2 cellular contexts compared by ENCODE assay signal in genomic region chr2:231579560-231579959, GRCh38.
TF ChIP-seq lines count a peak whose summit lies in the region.

No MANE protein-coding gene starts in this region.

TF ChIP-seq in HEK293, 187 proteins besides CTCF, POLR2A, EP300 and RAD21:
- TF ChIP-seq TSHZ1 (tag by site-specific recombination; IDR thresholded peaks at IDR 0.05; ENCODE audit: borderline replicate concordance), result no peak
- no peak for TF ChIP-seq ZBTB8A (tag by site-specific recombination; IDR thresholded peaks at IDR 0.05)
- TF ChIP-seq ZNF792 (tag by site-specific recombination; IDR thresholded peaks at IDR 0.05), result no peak
- TF ChIP-seq, protein P1, sequence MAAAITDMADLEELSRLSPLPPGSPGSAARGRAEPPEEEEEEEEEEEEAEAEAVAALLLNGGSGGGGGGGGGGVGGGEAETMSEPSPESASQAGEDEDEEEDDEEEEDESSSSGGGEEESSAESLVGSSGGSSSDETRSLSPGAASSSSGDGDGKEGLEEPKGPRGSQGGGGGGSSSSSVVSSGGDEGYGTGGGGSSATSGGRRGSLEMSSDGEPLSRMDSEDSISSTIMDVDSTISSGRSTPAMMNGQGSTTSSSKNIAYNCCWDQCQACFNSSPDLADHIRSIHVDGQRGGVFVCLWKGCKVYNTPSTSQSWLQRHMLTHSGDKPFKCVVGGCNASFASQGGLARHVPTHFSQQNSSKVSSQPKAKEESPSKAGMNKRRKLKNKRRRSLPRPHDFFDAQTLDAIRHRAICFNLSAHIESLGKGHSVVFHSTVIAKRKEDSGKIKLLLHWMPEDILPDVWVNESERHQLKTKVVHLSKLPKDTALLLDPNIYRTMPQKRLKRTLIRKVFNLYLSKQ (tag by site-specific recombination; IDR thresholded peaks at IDR 0.05; ENCODE audit: borderline replicate concordance), result no peak
- TF ChIP-seq ZNF513 (tag by site-specific recombination; IDR thresholded peaks at IDR 0.05), result peak; percentile 97
- TF ChIP-seq, protein P2, sequence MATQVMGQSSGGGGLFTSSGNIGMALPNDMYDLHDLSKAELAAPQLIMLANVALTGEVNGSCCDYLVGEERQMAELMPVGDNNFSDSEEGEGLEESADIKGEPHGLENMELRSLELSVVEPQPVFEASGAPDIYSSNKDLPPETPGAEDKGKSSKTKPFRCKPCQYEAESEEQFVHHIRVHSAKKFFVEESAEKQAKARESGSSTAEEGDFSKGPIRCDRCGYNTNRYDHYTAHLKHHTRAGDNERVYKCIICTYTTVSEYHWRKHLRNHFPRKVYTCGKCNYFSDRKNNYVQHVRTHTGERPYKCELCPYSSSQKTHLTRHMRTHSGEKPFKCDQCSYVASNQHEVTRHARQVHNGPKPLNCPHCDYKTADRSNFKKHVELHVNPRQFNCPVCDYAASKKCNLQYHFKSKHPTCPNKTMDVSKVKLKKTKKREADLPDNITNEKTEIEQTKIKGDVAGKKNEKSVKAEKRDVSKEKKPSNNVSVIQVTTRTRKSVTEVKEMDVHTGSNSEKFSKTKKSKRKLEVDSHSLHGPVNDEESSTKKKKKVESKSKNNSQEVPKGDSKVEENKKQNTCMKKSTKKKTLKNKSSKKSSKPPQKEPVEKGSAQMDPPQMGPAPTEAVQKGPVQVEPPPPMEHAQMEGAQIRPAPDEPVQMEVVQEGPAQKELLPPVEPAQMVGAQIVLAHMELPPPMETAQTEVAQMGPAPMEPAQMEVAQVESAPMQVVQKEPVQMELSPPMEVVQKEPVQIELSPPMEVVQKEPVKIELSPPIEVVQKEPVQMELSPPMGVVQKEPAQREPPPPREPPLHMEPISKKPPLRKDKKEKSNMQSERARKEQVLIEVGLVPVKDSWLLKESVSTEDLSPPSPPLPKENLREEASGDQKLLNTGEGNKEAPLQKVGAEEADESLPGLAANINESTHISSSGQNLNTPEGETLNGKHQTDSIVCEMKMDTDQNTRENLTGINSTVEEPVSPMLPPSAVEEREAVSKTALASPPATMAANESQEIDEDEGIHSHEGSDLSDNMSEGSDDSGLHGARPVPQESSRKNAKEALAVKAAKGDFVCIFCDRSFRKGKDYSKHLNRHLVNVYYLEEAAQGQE (tag by site-specific recombination; IDR thresholded peaks at IDR 0.05), result peak; percentile 51; the same call in 1 of the 2 replicates

TF ChIP-seq in K562, 482 proteins besides CTCF, POLR2A, EP300 and RAD21:
- TF ChIP-seq ZKSCAN8 (CRISPR knock-in tag; IDR thresholded peaks at IDR 0.05) (no peak), EHMT2 (IDR thresholded peaks at IDR 0.05) (0 out of 2 replicates have a peak, but pooled peaks have one; percentile 34)
